ENCODE assay signal across 11 cellular contexts in the genomic region with DNA sequence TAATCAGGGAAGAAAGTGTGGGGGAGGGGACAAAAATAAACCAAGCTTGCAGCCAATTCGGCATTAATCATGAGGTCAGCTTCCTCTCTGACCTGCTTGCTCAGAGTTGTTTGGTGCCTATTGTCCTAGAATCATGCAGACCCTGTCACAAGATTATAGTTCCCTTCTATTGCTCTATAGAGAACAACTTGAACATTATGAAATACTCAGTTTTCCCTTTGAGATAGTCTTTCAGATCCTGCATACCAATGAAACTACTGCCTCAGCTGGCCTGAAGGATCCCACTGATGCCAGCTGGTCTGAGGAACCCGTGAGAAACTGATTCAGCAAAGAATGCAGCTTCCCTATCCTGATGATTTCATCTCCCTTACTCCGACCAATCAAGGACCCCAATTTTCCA. TPM values are rescaled to one million over a fixed set of nuclear protein-coding genes. Genes with fewer than 3 reads are reported as not detected.
A peak's percentile ranks its signal among the peaks of the same experiment; 100 is the strongest.
DNase-seq lines count a peak whose midpoint lies in the region; ATAC-seq and TF ChIP-seq lines count a peak whose summit lies in the region.
"Had no signal": no experiment of that assay in that cellular context is flagged by ENCODE, and none has a peak within 500 bp of the region (broad histone marks: within the 10 kb centered on the region; RNA-seq: fewer than 3 reads in every experiment).

No MANE protein-coding gene starts in this region.

- H3K27ac ChIP-seq in adrenal gland (peak overlapping the region in 3 of 5 donors; percentile 17 to 81 (median 81)), layer of hippocampus (ENCODE audit: low read depth, low read length) (peak overlapping the region; percentile 21), spleen (peak overlapping the region in 5 of 8 donors; percentile 65 to 80 (median 70))

- peaks cover 14% of the 10 kb centered on the region for H3K4me1 Mint-ChIP-seq in activated CD4-positive, alpha-beta T cell treated with anti-CD3 and anti-CD28 coated beads for 36 hours

- CTCF ChIA-PET in activated CD4-positive, alpha-beta T cell treated with anti-CD3 and anti-CD28 coated beads for 36 hours (lab: Charles Lee) = interaction anchor here (0.9 to 1.3 kb wide), 3 partner anchors 14 to 454 kb away, joined by 3 read pairs; no protein-coding TSS in a partner anchor

- POLR2A ChIA-PET in activated CD4-positive, alpha-beta T cell treated with anti-CD3 and anti-CD28 coated beads for 36 hours (lab: Charles Lee) = no interaction called here

- WGBS in adrenal gland, 4 donors = 55 to 58% (median 58%) methylated on average over 3 of the region's 3 CpGs
- WGBS in spleen, 5 donors = 53 to 81% (median 56%) methylated on average over 3 of the region's 3 CpGs

- TF ChIP-seq CTCF in adrenal gland (IDR thresholded peaks at IDR 0.05) (no peak), spleen (IDR thresholded peaks at IDR 0.05 in 8 of 11, conservative IDR thresholded peaks at IDR 0.05 in 3 of 11) (no peak)

- no peaks in the 10 kb centered on the region for H3K9me3 ChIP-seq in adrenal gland (replicated peaks in 1 of 3)
- H3K9me3 ChIP-seq in spleen = no peaks in the 10 kb centered on the region
- H3K9me3 ChIP-seq: mucosa of descending colon had no signal

- H3K9me3 Mint-ChIP-seq in activated CD4-positive, alpha-beta T cell treated with anti-CD3 and anti-CD28 coated beads for 36 hours (ENCODE audit: low read depth) = no peaks in the 10 kb centered on the region

- no peak for DNase-seq in activated CD4-positive, alpha-beta T cell treated with anti-CD3 and anti-CD28 coated beads for 36 hours
- DNase-seq in activated CD4-positive, alpha-beta T cell treated with anti-CD3 and anti-CD28 coated beads for 48 hours = no peak
- DNase-seq in adrenal gland = peak in 6 of 7 donors; percentile 17 to 64 (median 42)
- no peak for DNase-seq in spleen
- no peak for DNase-seq in DMS114 treated with DMSO at 0.1 percent for 48 hours (lab: John Stamatoyannopoulos, UW; ENCODE audit: unreplicated experiment)
- no peak for DNase-seq in NCI-H526 treated with DMSO at 0.1 percent for 48 hours (lab: John Stamatoyannopoulos, UW)
- no peak for DNase-seq in NCI-H774 (lab: John Stamatoyannopoulos, UW)
- DNase-seq: NCI-H187 had no signal

- peaks cover 2% of the 10 kb centered on the region for H3K36me3 Mint-ChIP-seq in activated CD4-positive, alpha-beta T cell treated with anti-CD3 and anti-CD28 coated beads for 36 hours (ENCODE audit: low read depth)

- TF ChIP-seq POLR2A in adrenal gland (IDR thresholded peaks at IDR 0.05) (no peak), spleen (IDR thresholded peaks at IDR 0.05) (no peak)

- peak overlapping the region in 1 of 4 donors; percentile 67 for H3K4me3 ChIP-seq in adrenal gland
- peak overlapping the region in 1 of 8 donors; percentile 84 for H3K4me3 ChIP-seq in spleen

- no peaks in the 10 kb centered on the region for H3K27me3 ChIP-seq in adrenal gland
- no peaks in the 10 kb centered on the region for H3K27me3 ChIP-seq in layer of hippocampus (ENCODE audit: control insufficient read depth, insufficient read depth, low read length)
- no peaks in the 10 kb centered on the region for H3K27me3 ChIP-seq in spleen (replicated peaks in 1 of 7)

- no peaks in the 10 kb centered on the region for H3K36me3 ChIP-seq in adrenal gland (replicated peaks in 1 of 2)
- peaks cover 0 to 12% (median 2%) of the 10 kb centered on the region in 6 donors for H3K36me3 ChIP-seq in spleen

- intact Hi-C loops in activated CD4-positive, alpha-beta T cell treated with anti-CD3 and anti-CD28 coated beads for 36 hours (cut with DNase I, micrococcal nuclease) = loop anchor here in 1 of 2 experiments (2.0 to 5.0 kb wide), 2 partner anchors 116 to 214 kb away; a partner anchor contains a TSS
- intact Hi-C loops in adrenal gland (cut with DNase I) = no loop called here
- intact Hi-C loops in spleen (cut with DNase I; ENCODE audit: low total_unique reads) = no loop called here

- no peaks in the 10 kb centered on the region for H3K27me3 Mint-ChIP-seq in activated CD4-positive, alpha-beta T cell treated with anti-CD3 and anti-CD28 coated beads for 36 hours

- H3K4me1 ChIP-seq in adrenal gland (replicated peaks in 1 of 2) (peaks cover 12 to 14% of the 10 kb centered on the region in 2 donors), spleen (peaks cover 0 to 25% (median 4%) of the 10 kb centered on the region in 6 donors)

- H3K27ac Mint-ChIP-seq in activated CD4-positive, alpha-beta T cell treated with anti-CD3 and anti-CD28 coated beads for 36 hours = peak overlapping the region; percentile 1

- no peak for ATAC-seq in activated CD4-positive, alpha-beta T cell treated with anti-CD3 and anti-CD28 coated beads for 36 hours

- peak overlapping the region; percentile 87 for H3K4me3 Mint-ChIP-seq in activated CD4-positive, alpha-beta T cell treated with anti-CD3 and anti-CD28 coated beads for 36 hours

RNA-seq across cellular contexts. Expression of a gene that starts 1.0 kb away (rescaled TPM):
- 1 to 10 TPM; 2.7 to 3.4 TPM for total RNA-seq in activated CD4-positive, alpha-beta T cell treated with anti-CD3 and anti-CD28 coated beads for 36 hours
- total RNA-seq in adrenal gland (10 to 100 TPM in 6 of 8 donors, 1 to 10 TPM in 2; 4.1 to 13.9 (median 10.8) TPM), spleen (10 to 100 TPM in 1 of 7 donors, 1 to 10 TPM in 6; 4.3 to 11.4 (median 8.3) TPM)
- polyA plus RNA-seq in adrenal gland (10 to 100 TPM in 1 of 3 donors, 1 to 10 TPM in 2; 3.6 to 15.7 (median 8.8) TPM), spleen (1 to 10 TPM; 2.9 to 4.1 (median 3.4) TPM)

RNA-seq across cellular contexts. Expression of a gene that starts 31.2 kb away (rescaled TPM):
- total RNA-seq in activated CD4-positive, alpha-beta T cell treated with anti-CD3 and anti-CD28 coated beads for 36 hours = under 1 TPM in 1 of 2 experiments, not detected in 1; 0.46 TPM
- total RNA-seq in adrenal gland (1 to 10 TPM in 2 of 8 donors, under 1 TPM in 6; 0.28 to 3.1 (median 0.40) TPM), spleen (1 to 10 TPM in 3 of 7 donors, under 1 TPM in 4; 0.30 to 1.0 (median 0.69) TPM)
- polyA plus RNA-seq in adrenal gland (1 to 10 TPM in 1 of 3 donors, under 1 TPM in 2; 0.18 to 1.4 (median 0.91) TPM), spleen (under 1 TPM; 0.52 to 0.72 (median 0.67) TPM)
- total RNA-seq: T-helper 2 cell treated with Interferon-gamma antibody and Interleukin-4, amounts not matched to agents 100 ng/mL and 5 ng/mL, for 36 hours had no signal

Comparison
In these comparisons a context has a peak if more than half of its experiments do, and no peak if none do; other contexts are left out.
1. DNase-seq: peak in adrenal gland (6 of 7); none in activated CD4-positive, alpha-beta T cell treated with anti-CD3 and anti-CD28 coated beads for 36 hours (single experiment), activated CD4-positive, alpha-beta T cell treated with anti-CD3 and anti-CD28 coated beads for 48 hours (single experiment), spleen (single experiment), DMS114 treated with DMSO at 0.1 percent for 48 hours (single experiment), NCI-H526 treated with DMSO at 0.1 percent for 48 hours (single experiment) and NCI-H774 (single experiment).
2. H3K27ac ChIP-seq: peak in every context shown above with its lines; median percentile 81 in adrenal gland; 70 in spleen; 21 in layer of hippocampus.